In genomic region chr12:6058481-6059161, GRCh38 we compare ENCODE assay signal across 1 cellular context.
A peak's percentile ranks its signal among the peaks of the same experiment; 100 is the strongest.
TF ChIP-seq lines count a peak whose summit lies in the region.

No MANE protein-coding gene starts in this region.

TF ChIP-seq in HepG2, 621 proteins besides CTCF, POLR2A, EP300 and RAD21 (continued from another document):
- TF ChIP-seq BCLAF1 (IDR thresholded peaks at IDR 0.05) (no peak), FOXC1 (CRISPR knock-in tag; IDR thresholded peaks at IDR 0.05; ENCODE audit: borderline replicate concordance) (0 out of 2 replicates have a peak, but pooled peaks have one; percentile 50), CSRNP2 (CRISPR knock-in tag; conservative IDR thresholded peaks at IDR 0.05; ENCODE audit: low read depth) (no peak), ZMAT3 (CRISPR knock-in tag; conservative IDR thresholded peaks at IDR 0.05) (0 out of 2 replicates have a peak, but pooled peaks have one; percentile 48), NFKBIZ (CRISPR knock-in tag; IDR thresholded peaks at IDR 0.05) (no peak), PHB2 (IDR thresholded peaks at IDR 0.05; ENCODE audit: partially characterized antibody) (no peak), ZNF543 (CRISPR knock-in tag; IDR thresholded peaks at IDR 0.05) (no peak), ZNF407 (CRISPR knock-in tag; IDR thresholded peaks at IDR 0.05; ENCODE audit: not compliant biosample characterization) (no peak), TIGD3 (CRISPR knock-in tag; IDR thresholded peaks at IDR 0.05; ENCODE audit: borderline replicate concordance) (no peak), POLR2AphosphoS5 (IDR thresholded peaks at IDR 0.05; ENCODE audit: low read depth, low read length) (no peak), ZNF510 (CRISPR knock-in tag; IDR thresholded peaks at IDR 0.05; ENCODE audit: low read depth) (peak; percentile 49; the same call in 1 of the 2 replicates), MIXL1 (CRISPR knock-in tag; IDR thresholded peaks at IDR 0.05) (no peak; the same call in 1 of the 2 replicates)
